Comparison of ENCODE assay signal across 8 cellular contexts in the genomic region with DNA sequence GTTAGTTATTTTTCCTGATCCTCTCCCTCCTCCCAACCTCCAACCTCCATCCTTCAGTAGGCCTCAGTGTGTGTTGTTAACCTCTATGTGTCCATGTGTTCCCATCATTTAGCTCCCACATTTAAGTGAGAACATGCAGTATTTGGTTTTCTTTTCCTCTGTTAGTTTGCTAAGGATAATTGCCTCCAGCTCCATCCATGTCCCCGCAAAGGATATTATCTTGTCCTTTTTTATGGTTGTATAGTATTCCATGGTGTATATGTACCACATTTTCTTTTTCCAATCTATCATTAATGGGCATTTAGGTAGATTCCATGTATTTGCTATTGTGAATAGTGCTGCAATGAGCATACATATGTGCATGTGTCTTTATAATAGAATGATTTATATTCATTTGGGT. TPM values are rescaled to one million over a fixed set of nuclear protein-coding genes. Genes with fewer than 3 reads are reported as not detected.
"Had no signal": no experiment of that assay in that cellular context is flagged by ENCODE, and none has a peak within 500 bp of the region (broad histone marks: within the 10 kb centered on the region; RNA-seq: fewer than 3 reads in every experiment).

No MANE protein-coding gene starts in this region.

- FAIRE-seq: G401.6, GM12878, GM12891, GM12892, GM18507, GM19239 had no signal

- H3K4me3 ChIP-seq: GM12878 had no signal

- DNase-seq: GDM1, GF-D8 had no signal

- ATAC-seq: GM12878 had no signal

RNA-seq across cellular contexts. Expression of a gene that starts 54.5 kb away (rescaled TPM):
- total RNA-seq: GM12878 had no signal
- polyA plus RNA-seq: GM12878 had no signal
